Comparison of ENCODE assay signal across 1 cellular context in the genomic region with DNA sequence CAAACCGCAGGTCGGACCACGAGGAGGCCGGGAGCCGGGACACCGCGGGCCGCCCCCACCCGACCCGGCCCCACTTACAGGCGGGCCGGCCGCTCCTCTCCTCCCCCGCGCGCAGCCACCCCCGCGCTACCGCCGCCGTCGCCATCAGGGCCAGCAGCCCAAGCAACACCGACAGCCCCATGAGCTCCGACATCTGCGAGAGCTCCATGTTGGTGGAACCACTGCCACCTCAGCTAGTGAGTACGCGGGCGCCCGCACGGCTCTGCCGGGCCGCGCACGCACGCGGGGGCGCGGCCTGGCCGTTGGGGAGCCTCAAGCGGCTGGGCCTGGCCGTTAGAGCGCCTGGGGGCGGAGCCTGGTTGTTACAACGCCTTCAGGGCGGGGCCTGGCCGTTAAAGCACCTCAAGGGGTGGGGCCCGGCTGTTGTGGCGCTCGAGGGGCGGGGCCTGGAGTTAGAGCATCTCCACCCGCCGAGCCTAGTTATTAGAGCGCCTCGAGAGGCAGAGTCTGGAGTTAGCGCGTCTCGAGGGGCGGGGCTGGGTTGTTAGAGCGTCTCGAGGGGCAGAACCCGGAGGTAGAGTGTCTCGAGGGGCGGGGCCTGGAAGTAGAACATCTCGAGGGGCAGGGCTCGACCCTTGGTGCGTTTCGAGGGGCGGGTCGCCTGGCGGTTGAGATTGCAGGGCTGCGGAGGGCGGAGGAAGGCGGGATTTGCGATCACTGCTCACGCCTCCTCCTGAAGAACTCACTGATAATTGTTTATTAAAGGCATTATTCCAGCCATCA.
A peak's percentile ranks its signal among the peaks of the same experiment; 100 is the strongest.
TF ChIP-seq lines count a peak whose summit lies in the region.

A gene with protein sequence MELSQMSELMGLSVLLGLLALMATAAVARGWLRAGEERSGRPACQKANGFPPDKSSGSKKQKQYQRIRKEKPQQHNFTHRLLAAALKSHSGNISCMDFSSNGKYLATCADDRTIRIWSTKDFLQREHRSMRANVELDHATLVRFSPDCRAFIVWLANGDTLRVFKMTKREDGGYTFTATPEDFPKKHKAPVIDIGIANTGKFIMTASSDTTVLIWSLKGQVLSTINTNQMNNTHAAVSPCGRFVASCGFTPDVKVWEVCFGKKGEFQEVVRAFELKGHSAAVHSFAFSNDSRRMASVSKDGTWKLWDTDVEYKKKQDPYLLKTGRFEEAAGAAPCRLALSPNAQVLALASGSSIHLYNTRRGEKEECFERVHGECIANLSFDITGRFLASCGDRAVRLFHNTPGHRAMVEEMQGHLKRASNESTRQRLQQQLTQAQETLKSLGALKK (minus strand): TSS at position 238 of the 783 bp plus-strand sequence. CDS start 30 bp downstream, at position 208.

TF ChIP-seq in K562, 482 proteins besides CTCF, POLR2A, EP300 and RAD21 (continued from another document and continues in another):
- TF ChIP-seq GMEB1 (CRISPR knock-in tag; IDR thresholded peaks at IDR 0.05) (peak; percentile 95), ZBTB40 (IDR thresholded peaks at IDR 0.05) (no peak), ZBTB40 (CRISPR knock-in tag; IDR thresholded peaks at IDR 0.05) (no peak), ATF6 (CRISPR knock-in tag; IDR thresholded peaks at IDR 0.05) (no peak), SRSF9 (IDR thresholded peaks at IDR 0.05; ENCODE audit: borderline replicate concordance, low read depth, low read length) (no peak), RFX7 (CRISPR knock-in tag; IDR thresholded peaks at IDR 0.05) (no peak), CHCHD3 (CRISPR knock-in tag; IDR thresholded peaks at IDR 0.05) (no peak), PTBP1 (IDR thresholded peaks at IDR 0.05; ENCODE audit: low read depth, low read length) (no peak), HNRNPLL (IDR thresholded peaks at IDR 0.05; ENCODE audit: low read depth, low read length, poor library complexity, severe bottlenecking) (peak; percentile 50), ZNF717 (CRISPR knock-in tag; IDR thresholded peaks at IDR 0.05) (no peak), HDGF (IDR thresholded peaks at IDR 0.05) (no peak), SUPT5H (IDR thresholded peaks at IDR 0.05) (peak; percentile 93), PURB (CRISPR knock-in tag; IDR thresholded peaks at IDR 0.05; ENCODE audit: low read depth) (no peak), NFE2L1 (tag; IDR thresholded peaks at IDR 0.05; ENCODE audit: borderline replicate concordance, low read depth) (no peak), RNF2 (IDR thresholded peaks at IDR 0.05) (no peak), DDX20 (tag; IDR thresholded peaks at IDR 0.05; ENCODE audit: low read depth) (no peak), ZNF75A (CRISPR knock-in tag; IDR thresholded peaks at IDR 0.05) (no peak), POU5F1 (IDR thresholded peaks at IDR 0.05; ENCODE audit: borderline replicate concordance, low read depth, low read length, partially characterized antibody) (no peak), ARNT (IDR thresholded peaks at IDR 0.05) (no peak), RAD51 (IDR thresholded peaks at IDR 0.05; ENCODE audit: borderline replicate concordance, low read depth) (no peak), WHSC1 (IDR thresholded peaks at IDR 0.05; ENCODE audit: low read length) (no peak), ATF1 (CRISPR knock-in tag; IDR thresholded peaks at IDR 0.05) (no peak), ATF1 (tag; IDR thresholded peaks at IDR 0.05) (no peak), GABPB2 (CRISPR knock-in tag; conservative IDR thresholded peaks at IDR 0.05) (no peak)
- TF ChIP-seq, protein P1, sequence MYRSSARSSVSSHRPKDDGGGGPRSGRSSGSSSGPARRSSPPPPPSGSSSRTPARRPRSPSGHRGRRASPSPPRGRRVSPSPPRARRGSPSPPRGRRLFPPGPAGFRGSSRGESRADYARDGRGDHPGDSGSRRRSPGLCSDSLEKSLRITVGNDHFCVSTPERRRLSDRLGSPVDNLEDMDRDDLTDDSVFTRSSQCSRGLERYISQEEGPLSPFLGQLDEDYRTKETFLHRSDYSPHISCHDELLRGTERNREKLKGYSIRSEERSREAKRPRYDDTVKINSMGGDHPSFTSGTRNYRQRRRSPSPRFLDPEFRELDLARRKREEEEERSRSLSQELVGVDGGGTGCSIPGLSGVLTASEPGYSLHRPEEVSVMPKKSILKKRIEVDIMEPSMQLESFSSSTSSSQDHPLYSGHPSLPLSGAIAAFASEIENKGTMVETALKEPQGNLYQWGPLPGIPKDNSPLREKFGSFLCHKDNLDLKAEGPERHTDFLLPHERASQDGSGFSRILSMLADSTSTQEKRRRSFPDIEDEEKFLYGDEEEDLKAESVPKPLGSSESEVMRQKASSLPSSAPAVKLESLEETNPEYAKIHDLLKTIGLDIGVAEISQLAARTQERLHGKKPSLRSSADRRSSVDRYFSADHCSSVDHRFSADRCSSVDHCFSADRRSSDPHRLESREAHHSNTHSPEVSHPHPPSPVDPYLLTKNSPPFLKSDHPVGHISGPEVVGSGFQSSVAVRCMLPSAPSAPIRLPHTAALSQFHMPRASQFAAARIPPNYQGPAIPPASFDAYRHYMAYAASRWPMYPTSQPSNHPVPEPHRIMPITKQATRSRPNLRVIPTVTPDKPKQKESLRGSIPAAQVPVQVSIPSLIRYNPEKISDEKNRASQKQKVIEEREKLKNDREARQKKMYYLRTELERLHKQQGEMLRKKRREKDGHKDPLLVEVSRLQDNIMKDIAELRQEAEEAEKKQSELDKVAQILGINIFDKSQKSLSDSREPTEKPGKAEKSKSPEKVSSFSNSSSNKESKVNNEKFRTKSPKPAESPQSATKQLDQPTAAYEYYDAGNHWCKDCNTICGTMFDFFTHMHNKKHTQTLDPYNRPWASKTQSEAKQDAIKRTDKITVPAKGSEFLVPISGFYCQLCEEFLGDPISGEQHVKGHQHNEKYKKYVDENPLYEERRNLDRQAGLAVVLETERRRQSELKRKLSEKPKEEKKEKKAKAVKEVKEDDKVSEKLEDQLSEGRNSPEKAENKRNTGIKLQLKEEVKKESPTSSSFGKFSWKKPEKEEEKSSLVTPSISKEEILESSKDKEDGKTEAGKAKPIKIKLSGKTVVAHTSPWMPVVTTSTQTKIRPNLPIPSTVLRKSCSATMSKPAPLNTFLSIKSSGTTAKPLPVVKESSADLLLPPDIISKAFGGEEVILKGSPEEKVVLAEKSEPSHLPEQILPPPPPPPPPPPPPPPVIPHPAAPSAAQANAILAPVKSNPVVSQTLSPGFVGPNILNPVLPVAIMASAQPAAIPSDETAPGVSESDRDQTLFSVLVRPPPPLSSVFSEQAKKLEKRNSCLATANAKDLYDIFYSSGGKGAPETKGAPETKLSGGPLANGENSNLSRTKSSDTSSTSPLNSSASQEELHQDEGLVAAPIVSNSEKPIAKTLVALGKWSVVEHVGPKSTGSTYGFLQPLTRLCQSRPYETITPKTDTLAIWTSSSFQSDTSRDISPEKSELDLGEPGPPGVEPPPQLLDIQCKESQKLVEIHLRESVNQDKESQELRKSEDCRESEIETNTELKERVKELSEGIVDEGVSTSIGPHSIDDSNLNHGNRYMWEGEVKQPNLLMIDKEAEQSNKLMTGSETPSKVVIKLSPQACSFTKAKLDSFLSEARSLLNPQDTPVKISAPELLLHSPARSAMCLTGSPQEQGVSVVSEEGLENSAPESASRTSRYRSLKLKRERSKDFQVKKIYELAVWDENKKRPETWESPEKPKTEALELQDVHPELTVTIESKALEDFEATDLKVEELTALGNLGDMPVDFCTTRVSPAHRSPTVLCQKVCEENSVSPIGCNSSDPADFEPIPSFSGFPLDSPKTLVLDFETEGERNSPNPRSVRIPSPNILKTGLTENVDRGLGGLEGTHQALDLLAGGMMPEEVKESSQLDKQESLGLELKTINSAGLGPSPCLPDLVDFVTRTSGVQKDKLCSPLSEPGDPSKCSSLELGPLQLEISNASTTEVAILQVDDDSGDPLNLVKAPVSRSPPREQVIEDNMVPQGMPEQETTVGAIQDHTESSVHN (IDR thresholded peaks at IDR 0.05; ENCODE audit: borderline replicate concordance in 1 of 2, low read depth in 1 of 2): no peak
- TF ChIP-seq, protein P2, sequence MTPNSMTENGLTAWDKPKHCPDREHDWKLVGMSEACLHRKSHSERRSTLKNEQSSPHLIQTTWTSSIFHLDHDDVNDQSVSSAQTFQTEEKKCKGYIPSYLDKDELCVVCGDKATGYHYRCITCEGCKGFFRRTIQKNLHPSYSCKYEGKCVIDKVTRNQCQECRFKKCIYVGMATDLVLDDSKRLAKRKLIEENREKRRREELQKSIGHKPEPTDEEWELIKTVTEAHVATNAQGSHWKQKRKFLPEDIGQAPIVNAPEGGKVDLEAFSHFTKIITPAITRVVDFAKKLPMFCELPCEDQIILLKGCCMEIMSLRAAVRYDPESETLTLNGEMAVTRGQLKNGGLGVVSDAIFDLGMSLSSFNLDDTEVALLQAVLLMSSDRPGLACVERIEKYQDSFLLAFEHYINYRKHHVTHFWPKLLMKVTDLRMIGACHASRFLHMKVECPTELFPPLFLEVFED (CRISPR knock-in tag; conservative IDR thresholded peaks at IDR 0.05): no peak
